24 cellular contexts compared by ENCODE assay signal in genomic region chr17:8739104-8739503, GRCh38. TPM values are rescaled to one million over a fixed set of nuclear protein-coding genes. Genes with fewer than 3 reads are reported as not detected.
DNase-seq lines count a peak whose midpoint lies in the region; ATAC-seq, FAIRE-seq and TF ChIP-seq lines count a peak whose summit lies in the region.
"Had no signal": no experiment of that assay in that cellular context is flagged by ENCODE, and none has a peak within 500 bp of the region (broad histone marks: within the 10 kb centered on the region; RNA-seq: fewer than 3 reads in every experiment).

No MANE protein-coding gene starts in this region.

- no peak overlapping the region for H3K4me2 ChIP-seq in hepatocyte

- H3K36me3 ChIP-seq in hepatocyte (replicated peaks; ENCODE audit: insufficient read depth, low read depth): no peaks in the 10 kb centered on the region
- H3K36me3 ChIP-seq: heart left ventricle, prostate gland, tibial artery had no signal

- no peaks in the 10 kb centered on the region for H4K20me1 ChIP-seq in hepatocyte (ENCODE audit: insufficient read depth, poor library complexity, severe bottlenecking)

- no peaks in the 10 kb centered on the region for H3K27me3 ChIP-seq in hepatocyte
- H3K27me3 ChIP-seq: heart left ventricle, tibial artery had no signal

- H3K4me1 ChIP-seq in hepatocyte (ENCODE audit: insufficient read depth): peaks cover 5% of the 10 kb centered on the region
- H3K4me1 ChIP-seq: heart left ventricle, prostate gland had no signal

- 18% methylated on average over 8 of the region's 8 CpGs for WGBS in hepatocyte (ENCODE audit: low lambda C conversion rate, missing lambda C conversion rate)

- TF ChIP-seq CTCF in hepatocyte (IDR thresholded peaks at IDR 0.05; ENCODE audit: poor library complexity): no peak

- peak overlapping the region; percentile 47 for H3K27ac ChIP-seq in hepatocyte
- H3K27ac ChIP-seq: heart left ventricle, prostate gland, tibial artery had no signal

- no peak overlapping the region for H3K4me3 ChIP-seq in hepatocyte
- H3K4me3 ChIP-seq: heart left ventricle, prostate gland, tibial artery had no signal

- H3K9me3 Mint-ChIP-seq in activated naive CD8-positive, alpha-beta T cell (ENCODE audit: low read depth): no peaks in the 10 kb centered on the region
- H3K9me3 Mint-ChIP-seq in activated naive CD8-positive, alpha-beta T cell treated with anti-CD3 and anti-CD28 coated beads, Interleukin-2, amount 50 U/mL, for 24 hours: no peaks in the 10 kb centered on the region
- no peaks in the 10 kb centered on the region for H3K9me3 Mint-ChIP-seq in naive thymus-derived CD8-positive, alpha-beta T cell
- H3K9me3 Mint-ChIP-seq: stimulated activated effector memory CD8-positive, alpha-beta T cell treated with anti-CD3 and anti-CD28 coated beads, Interleukin-12 subunit alpha, Interleukin-12 subunit beta, amount 100 ng/mL, for 72 hours had no signal

- no peak for FAIRE-seq in GM12891 (lab: Jason Lieb, UNC)
- FAIRE-seq: A204.1, GM18507 had no signal

- no peaks in the 10 kb centered on the region for H3K79me2 ChIP-seq in hepatocyte

- no peaks in the 10 kb centered on the region for H3K9me2 ChIP-seq in hepatocyte (replicated peaks; ENCODE audit: insufficient read depth)

- no peaks in the 10 kb centered on the region for H3K9me3 ChIP-seq in hepatocyte (ENCODE audit: low read depth)
- H3K9me3 ChIP-seq: heart left ventricle, prostate gland, tibial artery had no signal

- H3K36me3 Mint-ChIP-seq in activated naive CD8-positive, alpha-beta T cell: no peaks in the 10 kb centered on the region
- no peaks in the 10 kb centered on the region for H3K36me3 Mint-ChIP-seq in activated naive CD8-positive, alpha-beta T cell treated with anti-CD3 and anti-CD28 coated beads, Interleukin-2, amount 50 U/mL, for 24 hours (ENCODE audit: low read depth)
- H3K36me3 Mint-ChIP-seq in naive thymus-derived CD8-positive, alpha-beta T cell: no peaks in the 10 kb centered on the region
- H3K36me3 Mint-ChIP-seq: stimulated activated effector memory CD8-positive, alpha-beta T cell treated with anti-CD3 and anti-CD28 coated beads, Interleukin-12 subunit alpha, Interleukin-12 subunit beta, amount 100 ng/mL, for 72 hours had no signal

- H3K27ac Mint-ChIP-seq in activated naive CD8-positive, alpha-beta T cell: no peak overlapping the region
- no peak overlapping the region for H3K27ac Mint-ChIP-seq in activated naive CD8-positive, alpha-beta T cell treated with anti-CD3 and anti-CD28 coated beads, Interleukin-2, amount 50 U/mL, for 24 hours
- H3K27ac Mint-ChIP-seq in naive thymus-derived CD8-positive, alpha-beta T cell: peak overlapping the region in 7 of 10 donors; percentile 24 to 88 (median 74)

- peak overlapping the region; percentile 62 for H3K4me3 Mint-ChIP-seq in activated naive CD8-positive, alpha-beta T cell
- no peak overlapping the region for H3K4me3 Mint-ChIP-seq in activated naive CD8-positive, alpha-beta T cell treated with anti-CD3 and anti-CD28 coated beads, Interleukin-2, amount 50 U/mL, for 24 hours
- H3K4me3 Mint-ChIP-seq in naive thymus-derived CD8-positive, alpha-beta T cell: peak overlapping the region in 6 of 10 donors; percentile 8 to 87 (median 47)

- TF ChIP-seq POLR2A in GM12891 (IDR thresholded peaks at IDR 0.05; ENCODE audit: low read depth, low read length): no peak

- POLR2A ChIA-PET in naive thymus-derived CD8-positive, alpha-beta T cell (lab: Charles Lee): no interaction called here

- H2AFZ ChIP-seq in hepatocyte: no peak overlapping the region

- peaks cover 19% of the 10 kb centered on the region for H3K4me1 Mint-ChIP-seq in activated naive CD8-positive, alpha-beta T cell (ENCODE audit: low read depth)
- H3K4me1 Mint-ChIP-seq in activated naive CD8-positive, alpha-beta T cell treated with anti-CD3 and anti-CD28 coated beads, Interleukin-2, amount 50 U/mL, for 24 hours: peaks cover 18% of the 10 kb centered on the region
- peaks cover 13 to 26% (median 20%) of the 10 kb centered on the region in 4 donors for H3K4me1 Mint-ChIP-seq in naive thymus-derived CD8-positive, alpha-beta T cell

- no peak for DNase-seq in activated naive CD8-positive, alpha-beta T cell treated with anti-CD3 and anti-CD28 coated beads, Interleukin-2, amount 50 U/mL, for 24 hours
- DNase-seq in hepatocyte (ENCODE audit: low spot score) (peak; percentile 37), SW480 (ENCODE audit: low spot score) (no peak), GM12891 (ENCODE audit: insufficient read length, low spot score) (no peak), NCI-H510A treated with DMSO at 0.1 percent for 48 hours (lab: John Stamatoyannopoulos, UW) (no peak)
- no peak for DNase-seq in naive thymus-derived CD8-positive, alpha-beta T cell
- DNase-seq: activated CD8-positive, alpha-beta T cell treated with anti-CD3 and anti-CD28 coated beads, Interleukin-2, amount 10 ng/mL, durations not matched to agents 7 days and 5 days; activated T-cell treated with anti-CD3 and anti-CD28 coated beads, Interleukin-2, amount 50 U/mL, for 48 hours; C1 segment of cervical spinal cord; effector memory CD4-positive, alpha-beta T cell; heart left ventricle; Karpas-422; left cardiac atrium; NCI-H1417 treated with DMSO at 0.1 percent for 48 hours; NK-92 treated with Interleukin-12 subunit alpha and Interleukin-12 subunit beta, amount 100 ng/mL, for 24 hours; RPMI8226 had no signal

- ATAC-seq in activated naive CD8-positive, alpha-beta T cell treated with anti-CD3 and anti-CD28 coated beads, Interleukin-2, amount 50 U/mL, for 24 hours: no peak
- no peak for ATAC-seq in naive thymus-derived CD8-positive, alpha-beta T cell
- ATAC-seq in HG03571 (IDR thresholded peaks at IDR 0.05; ENCODE audit: unreplicated experiment): no peak
- ATAC-seq: activated CD8-positive, alpha-beta T cell treated with anti-CD3 and anti-CD28 coated beads, Interleukin-2, amount 10 ng/mL, durations not matched to agents 7 days and 5 days; HCT116; heart left ventricle; left cardiac atrium had no signal

- H3K27me3 Mint-ChIP-seq in activated naive CD8-positive, alpha-beta T cell: no peaks in the 10 kb centered on the region
- H3K27me3 Mint-ChIP-seq in activated naive CD8-positive, alpha-beta T cell treated with anti-CD3 and anti-CD28 coated beads, Interleukin-2, amount 50 U/mL, for 24 hours: peaks cover 3% of the 10 kb centered on the region
- H3K27me3 Mint-ChIP-seq in naive thymus-derived CD8-positive, alpha-beta T cell: peaks cover 0 to 3% (median 0%) of the 10 kb centered on the region in 5 donors

TF ChIP-seq in GM12891, 5 proteins besides CTCF, POLR2A, EP300 and RAD21:
- no peak for TF ChIP-seq TAF1 (IDR thresholded peaks at IDR 0.05; ENCODE audit: low read depth, low read length)
- TF ChIP-seq POLR2AphosphoS5 (IDR thresholded peaks at IDR 0.05; ENCODE audit: low read depth, low read length): no peak
- no peak for TF ChIP-seq POU2F2 (IDR thresholded peaks at IDR 0.05; ENCODE audit: low read depth, low read length)

RNA-seq across cellular contexts. Expression of gene CCDC42, which starts 5.5 kb away (rescaled TPM):
- total RNA-seq in hepatocyte: 0.53 TPM in 1 of 2 replicates, not detected in the other
- 1.7 and 3.2 TPM in 2 replicates for polyA plus RNA-seq in hepatocyte
- total RNA-seq in naive thymus-derived CD8-positive, alpha-beta T cell: under 1 TPM; 0.44 to 0.66 TPM
- polyA plus RNA-seq in naive thymus-derived CD8-positive, alpha-beta T cell: not detected
- polyA plus RNA-seq in GM12891 (2012; ENCODE audit: low read depth, missing spikeins): not detected
- total RNA-seq: left cardiac atrium had no signal
- polyA plus RNA-seq: heart left ventricle had no signal

RNA-seq across cellular contexts. Expression of gene SPDYE4, which starts 19.2 kb away (rescaled TPM):
- not detected in 2 replicates for total RNA-seq in hepatocyte
- polyA plus RNA-seq in hepatocyte: not detected in 2 replicates
- total RNA-seq in naive thymus-derived CD8-positive, alpha-beta T cell: not detected
- polyA plus RNA-seq in naive thymus-derived CD8-positive, alpha-beta T cell: not detected
- not detected for polyA plus RNA-seq in GM12891 (2012; ENCODE audit: low read depth, missing spikeins)
- total RNA-seq: activated CD8-positive, alpha-beta T cell treated with anti-CD3 and anti-CD28 coated beads, Interleukin-2, amount 10 ng/mL, durations not matched to agents 7 days and 5 days; heart left ventricle; left cardiac atrium had no signal
- polyA plus RNA-seq: heart left ventricle had no signal

Comparison
In these comparisons a context has a peak if more than half of its experiments do, and no peak if none do; other contexts are left out.
1. H3K27ac Mint-ChIP-seq: peak in naive thymus-derived CD8-positive, alpha-beta T cell (7 of 10); none in activated naive CD8-positive, alpha-beta T cell (single experiment) and activated naive CD8-positive, alpha-beta T cell treated with anti-CD3 and anti-CD28 coated beads, Interleukin-2, amount 50 U/mL, for 24 hours (single experiment).